Comparison of ENCODE assay signal across 21 cellular contexts in the genomic region with DNA sequence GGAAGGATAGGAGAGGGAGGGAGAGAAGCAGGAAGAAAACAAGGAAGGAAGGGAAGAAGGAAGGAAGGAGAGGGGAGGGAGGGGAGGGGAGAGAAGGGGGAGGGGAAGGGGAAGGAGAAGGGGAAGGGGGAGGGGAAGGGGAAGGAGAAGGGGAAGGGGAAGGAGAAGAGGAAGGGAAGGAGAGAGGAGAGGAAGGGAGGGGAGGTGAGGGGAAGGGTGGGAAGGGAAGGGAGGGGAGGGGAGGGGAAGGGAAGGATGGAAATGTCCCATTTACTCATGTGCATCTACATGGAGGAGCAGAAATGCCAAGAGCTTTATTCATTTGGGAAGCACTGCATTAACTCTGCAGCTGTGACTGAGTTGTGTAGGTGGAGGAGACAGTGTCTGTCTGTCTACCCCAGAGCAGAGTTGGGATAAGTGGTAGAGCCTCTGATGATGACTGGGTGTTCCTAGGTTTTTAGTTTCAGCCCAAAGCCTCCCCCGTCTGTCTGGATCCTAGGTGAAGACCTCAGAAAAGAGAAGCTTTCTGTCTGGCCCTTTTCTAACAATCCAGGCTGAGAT.
DNase-seq lines count a peak whose midpoint lies in the region; ATAC-seq, FAIRE-seq and TF ChIP-seq lines count a peak whose summit lies in the region.
"Had no signal": no experiment of that assay in that cellular context is flagged by ENCODE, and none has a peak within 500 bp of the region (broad histone marks: within the 10 kb centered on the region; RNA-seq: fewer than 3 reads in every experiment).

No MANE protein-coding gene starts in this region.

- H3K9me3 Mint-ChIP-seq in chondrocyte (ENCODE audit: low read depth) = peaks cover 5% of the 10 kb centered on the region
- H3K9me3 Mint-ChIP-seq: effector memory CD8-positive, alpha-beta T cell; natural killer cell treated with Interleukin-12 subunit alpha and Interleukin-12 subunit beta and Interleukin-15 and Interleukin-18, amount 100 ng/mL, for 72 hours had no signal

- WGBS in heart left ventricle, 4 donors = 8 to 94% (median 85%) methylated on average over 1 of the region's 1 CpG
- WGBS in right cardiac atrium = 85% methylated on average over 1 of the region's 1 CpG

- intact Hi-C loops in heart left ventricle (cut with DNase I) = loop anchor here in 1 of 10 donors (5.0 kb wide), 1 partner anchor 35 kb away; no protein-coding TSS in a partner anchor
- intact Hi-C loops in right cardiac atrium (cut with DNase I) = no loop called here

- TF ChIP-seq POLR2A in heart left ventricle (IDR thresholded peaks at IDR 0.05) = no peak

- DNase-seq in heart left ventricle (peak in 1 of 5 donors; percentile 45), right cardiac atrium (no peak), chondrocyte (ENCODE audit: low spot score) (no peak), urothelium cell line (ENCODE audit: low spot score) (no peak), D341Med (ENCODE audit: low spot score) (no peak), KG1 (lab: John Stamatoyannopoulos, UW) (no peak)
- DNase-seq: activated effector memory CD4-positive, alpha-beta T cell treated with Interleukin-2 at 50 U/mL for 16 hours; effector memory CD8-positive, alpha-beta T cell; NCI-H2081 treated with DMSO at 0.1 percent for 48 hours; NCI-H510A treated with DMSO at 0.1 percent for 48 hours; SIG-M5; stimulated activated naive CD4-positive, alpha-beta T cell treated with Interleukin-2 at 50 U/mL for 16 hours; upper lobe of left lung had no signal

- ATAC-seq in heart left ventricle (peak in 3 of 4 donors; percentile 41 to 84 (median 45)), right cardiac atrium (no peak), HG03432 (IDR thresholded peaks at IDR 0.05; ENCODE audit: unreplicated experiment) (no peak)
- ATAC-seq: effector memory CD8-positive, alpha-beta T cell; natural killer cell treated with Interleukin-12 subunit alpha and Interleukin-12 subunit beta and Interleukin-15 and Interleukin-18, amount 100 ng/mL, for 72 hours had no signal

- H3K9me3 ChIP-seq in heart left ventricle = no peaks in the 10 kb centered on the region
- H3K9me3 ChIP-seq in right cardiac atrium (ENCODE audit: control insufficient read depth, low read length) = no peaks in the 10 kb centered on the region
- H3K9me3 ChIP-seq in muscle layer of duodenum (ENCODE audit: control insufficient read depth in 1 of 2, low read length in 2 of 2) = no peaks in the 10 kb centered on the region
- H3K9me3 ChIP-seq: prostate gland, upper lobe of left lung had no signal

- H3K4me1 ChIP-seq in heart left ventricle = peaks cover 0 to 22% (median 0%) of the 10 kb centered on the region in 12 donors
- peaks cover 9% of the 10 kb centered on the region for H3K4me1 ChIP-seq in right cardiac atrium (ENCODE audit: control insufficient read depth, insufficient read depth, low read length)
- peaks cover 0 to 8% of the 10 kb centered on the region in 2 donors for H3K4me1 ChIP-seq in muscle layer of duodenum (ENCODE audit: control insufficient read depth in 1 of 2, insufficient read depth in 2 of 2, low read length in 2 of 2)
- H3K4me1 ChIP-seq: prostate gland had no signal

- H3K27ac ChIP-seq in heart left ventricle (peak overlapping the region in 7 of 12 donors; percentile 7 to 79 (median 46)), right cardiac atrium (ENCODE audit: low read length) (no peak overlapping the region), muscle layer of duodenum (ENCODE audit: low read length) (peak overlapping the region; percentile 40)
- H3K27ac ChIP-seq: 22Rv1, prostate gland, upper lobe of left lung had no signal

- peaks cover 59% of the 10 kb centered on the region for H3K4me1 Mint-ChIP-seq in chondrocyte (ENCODE audit: low read depth)
- H3K4me1 Mint-ChIP-seq: IgD-negative memory B cell had no signal

- TF ChIP-seq CTCF in heart left ventricle (IDR thresholded peaks at IDR 0.05) (no peak), chondrocyte (IDR thresholded peaks at IDR 0.05) (no peak)

- no peaks in the 10 kb centered on the region for H3K36me3 Mint-ChIP-seq in chondrocyte (ENCODE audit: low read depth)
- H3K36me3 Mint-ChIP-seq: IgD-negative memory B cell; natural killer cell treated with Interleukin-12 subunit alpha and Interleukin-12 subunit beta and Interleukin-15 and Interleukin-18, amount 100 ng/mL, for 72 hours had no signal

- H3K36me3 ChIP-seq in heart left ventricle (no peaks in the 10 kb centered on the region), muscle layer of duodenum (ENCODE audit: control insufficient read depth in 1 of 2, insufficient read depth in 2 of 2, low read length in 2 of 2) (no peaks in the 10 kb centered on the region)
- H3K36me3 ChIP-seq: prostate gland, upper lobe of left lung had no signal

- no peaks in the 10 kb centered on the region for H3K27me3 Mint-ChIP-seq in chondrocyte (ENCODE audit: low read depth)

- H3K27ac Mint-ChIP-seq in chondrocyte (ENCODE audit: unreplicated experiment) = peak overlapping the region; percentile 87
- H3K27ac Mint-ChIP-seq: effector memory CD8-positive, alpha-beta T cell; IgD-negative memory B cell; natural killer cell treated with Interleukin-12 subunit alpha and Interleukin-12 subunit beta and Interleukin-15 and Interleukin-18, amount 100 ng/mL, for 72 hours had no signal

- H3K4me3 ChIP-seq in heart left ventricle = no peak overlapping the region
- no peak overlapping the region for H3K4me3 ChIP-seq in right cardiac atrium (ENCODE audit: low read length)
- no peak overlapping the region for H3K4me3 ChIP-seq in muscle layer of duodenum (ENCODE audit: low read depth in 1 of 2, low read length in 2 of 2)
- H3K4me3 ChIP-seq: lung, prostate gland, upper lobe of left lung had no signal

- peak; percentile 81 for FAIRE-seq in urothelium cell line (lab: Jason Lieb, UNC)
- FAIRE-seq: frontal cortex had no signal

- no peak overlapping the region for H3K4me3 Mint-ChIP-seq in chondrocyte (ENCODE audit: unreplicated experiment)
- H3K4me3 Mint-ChIP-seq: effector memory CD8-positive, alpha-beta T cell; IgD-negative memory B cell; natural killer cell treated with Interleukin-12 subunit alpha and Interleukin-12 subunit beta and Interleukin-15 and Interleukin-18, amount 100 ng/mL, for 72 hours had no signal

- no peaks in the 10 kb centered on the region for H3K27me3 ChIP-seq in heart left ventricle
- H3K27me3 ChIP-seq in right cardiac atrium (ENCODE audit: control insufficient read depth, insufficient read depth) = no peaks in the 10 kb centered on the region
- no peaks in the 10 kb centered on the region for H3K27me3 ChIP-seq in muscle layer of duodenum (ENCODE audit: low read depth, low read length)
- H3K27me3 ChIP-seq: upper lobe of left lung had no signal

Comparison
In these comparisons a context has a peak if more than half of its experiments do, and no peak if none do; other contexts are left out.
1. ATAC-seq: peak in heart left ventricle (3 of 4); none in right cardiac atrium (0 of 2) and HG03432 (single experiment).